ENCODE assay signal across 8 cellular contexts in genomic region chr2:84906900-84907714, GRCh38. TPM values are rescaled to one million over a fixed set of nuclear protein-coding genes. Genes with fewer than 3 reads are reported as not detected.
DNase-seq lines count a peak whose midpoint lies in the region; ATAC-seq lines count a peak whose summit lies in the region.

No MANE protein-coding gene starts in this region.

- peaks cover 43% of the 10 kb centered on the region for H3K36me3 Mint-ChIP-seq in central memory CD8-positive, alpha-beta T cell (ENCODE audit: insufficient read depth)

- H3K9ac ChIP-seq in HUES64 (ENCODE audit: low read depth, low read length): peak overlapping the region; percentile 95

- H3K9me3 Mint-ChIP-seq in central memory CD8-positive, alpha-beta T cell: peaks cover 13% of the 10 kb centered on the region

- DNase-seq in DMS53 treated with DMSO at 0.1 percent for 48 hours (lab: John Stamatoyannopoulos, UW; ENCODE audit: unreplicated experiment) (peak; percentile 16), T-helper 1 cell (peak; percentile 21 to 84 (median 41)), inferior parietal cortex (ENCODE audit: extremely low spot score) (peak; percentile 18), SHP77 (lab: John Stamatoyannopoulos, UW) (no peak)
- peak in 1 of 2 donors; percentile 54 for DNase-seq in central memory CD8-positive, alpha-beta T cell (ENCODE audit: low spot score in 2 of 2)

- peaks cover 3% of the 10 kb centered on the region; the same call in 1 of the 2 replicates for H3K36me3 ChIP-seq in HUES64 (ENCODE audit: insufficient read depth, low read length)

- H3K4me3 ChIP-seq in HUES64 (ENCODE audit: low read length) (peak overlapping the region; percentile 97), skin epidermis (peak overlapping the region; percentile 51 to 99 (median 78))

- peak overlapping the region; percentile 89 for H3K27ac Mint-ChIP-seq in central memory CD8-positive, alpha-beta T cell (ENCODE audit: low read depth)

- H3K27ac ChIP-seq in HUES64 (ENCODE audit: low read depth, low read length) (peak overlapping the region; percentile 69; the same call in 1 of the 2 replicates), skin epidermis (peak overlapping the region; percentile 83 to 100 (median 98))

- peak overlapping the region; percentile 89 for H3K4me3 Mint-ChIP-seq in central memory CD8-positive, alpha-beta T cell

- peaks cover 2% of the 10 kb centered on the region; the same call in 1 of the 2 replicates for H3K9me3 ChIP-seq in HUES64 (ENCODE audit: insufficient read depth, low read depth, low read length)

- no peaks in the 10 kb centered on the region for H3K27me3 Mint-ChIP-seq in central memory CD8-positive, alpha-beta T cell

- no peaks in the 10 kb centered on the region for H3K4me1 ChIP-seq in HUES64 (ENCODE audit: insufficient read depth, low read length)

- peaks cover 32% of the 10 kb centered on the region for H3K4me1 Mint-ChIP-seq in central memory CD8-positive, alpha-beta T cell

- peaks cover 8% of the 10 kb centered on the region for H3K27me3 ChIP-seq in HUES64 (ENCODE audit: insufficient read depth, low read length)

- ATAC-seq in GM19463 (IDR thresholded peaks at IDR 0.05; ENCODE audit: unreplicated experiment): peak; percentile 29
- peak; percentile 63 for ATAC-seq in central memory CD8-positive, alpha-beta T cell (replicated peaks; ENCODE audit: extremely low read depth, poor library complexity, severe bottlenecking)

- 23% methylated on average over 15 of the region's 15 CpGs for WGBS in HUES64

RNA-seq across cellular contexts. Expression of gene TMSB10, which starts 1.7 kb away (rescaled TPM):
- 1,298 TPM for polyA plus RNA-seq in HUES64 (2013, experiment 1 of 2)
- 1,577 TPM for polyA plus RNA-seq in HUES64 (2013, experiment 2 of 2)

RNA-seq across cellular contexts. Expression of gene TRABD2A, which starts 26.2 kb away (rescaled TPM):
- polyA plus RNA-seq in HUES64 (2013, experiment 1 of 2): 2.4 TPM
- 2.4 TPM for polyA plus RNA-seq in HUES64 (2013, experiment 2 of 2)

Comparison
In these comparisons a context has a peak if more than half of its experiments do, and no peak if none do; other contexts are left out.
1. DNase-seq: peak in DMS53 treated with DMSO at 0.1 percent for 48 hours (single experiment), T-helper 1 cell (5 of 5) and inferior parietal cortex (single experiment); none in SHP77 (0 of 2).